In the genomic region with DNA sequence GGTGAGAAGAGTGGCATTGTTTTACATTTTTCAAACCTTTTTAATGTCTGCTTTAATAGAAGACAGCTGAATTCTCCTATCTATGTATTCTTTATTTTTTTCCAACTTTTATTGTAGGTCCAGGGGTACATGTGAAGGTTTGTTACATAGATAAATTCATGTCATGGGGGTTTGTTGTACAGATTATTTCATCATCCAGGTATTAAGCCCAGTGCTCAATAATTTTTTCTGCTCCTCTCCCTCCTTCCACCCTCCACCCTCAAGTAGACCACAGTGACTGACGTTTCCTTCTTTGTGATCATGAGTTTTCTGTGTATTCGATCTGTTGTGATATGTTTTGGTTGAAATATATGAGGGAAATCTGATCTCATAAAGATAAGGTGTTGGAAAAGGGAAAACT, we compare ENCODE assay signal across 1 cellular context.
TF ChIP-seq lines count a peak whose summit lies in the region.

No MANE protein-coding gene starts in this region.

TF ChIP-seq in K562, 482 proteins besides CTCF, POLR2A, EP300 and RAD21:
- no peak for TF ChIP-seq CEBPG (CRISPR knock-in tag; IDR thresholded peaks at IDR 0.05)
- peak in 1 of 2 experiments; percentile 67; a peak in 2 of 4 replicates for TF ChIP-seq CEBPG (tag; conservative IDR thresholded peaks at IDR 0.05 in 1 of 2, IDR thresholded peaks at IDR 0.05 in 1 of 2)
- no peak for TF ChIP-seq MEF2D (tag; conservative IDR thresholded peaks at IDR 0.05; ENCODE audit: low read depth)
- TF ChIP-seq, protein P1, sequence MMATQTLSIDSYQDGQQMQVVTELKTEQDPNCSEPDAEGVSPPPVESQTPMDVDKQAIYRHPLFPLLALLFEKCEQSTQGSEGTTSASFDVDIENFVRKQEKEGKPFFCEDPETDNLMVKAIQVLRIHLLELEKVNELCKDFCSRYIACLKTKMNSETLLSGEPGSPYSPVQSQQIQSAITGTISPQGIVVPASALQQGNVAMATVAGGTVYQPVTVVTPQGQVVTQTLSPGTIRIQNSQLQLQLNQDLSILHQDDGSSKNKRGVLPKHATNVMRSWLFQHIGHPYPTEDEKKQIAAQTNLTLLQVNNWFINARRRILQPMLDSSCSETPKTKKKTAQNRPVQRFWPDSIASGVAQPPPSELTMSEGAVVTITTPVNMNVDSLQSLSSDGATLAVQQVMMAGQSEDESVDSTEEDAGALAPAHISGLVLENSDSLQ (IDR thresholded peaks at IDR 0.05): peak; percentile 34
- peak; percentile 33 for TF ChIP-seq SMARCA4 (IDR thresholded peaks at IDR 0.05)
- no peak for TF ChIP-seq TEAD1 (CRISPR knock-in tag; IDR thresholded peaks at IDR 0.05)
- TF ChIP-seq POLR3A (IDR thresholded peaks at IDR 0.05; ENCODE audit: borderline replicate concordance, extremely low read depth, insufficient read depth, insufficient read length): no peak
- TF ChIP-seq, protein P2, sequence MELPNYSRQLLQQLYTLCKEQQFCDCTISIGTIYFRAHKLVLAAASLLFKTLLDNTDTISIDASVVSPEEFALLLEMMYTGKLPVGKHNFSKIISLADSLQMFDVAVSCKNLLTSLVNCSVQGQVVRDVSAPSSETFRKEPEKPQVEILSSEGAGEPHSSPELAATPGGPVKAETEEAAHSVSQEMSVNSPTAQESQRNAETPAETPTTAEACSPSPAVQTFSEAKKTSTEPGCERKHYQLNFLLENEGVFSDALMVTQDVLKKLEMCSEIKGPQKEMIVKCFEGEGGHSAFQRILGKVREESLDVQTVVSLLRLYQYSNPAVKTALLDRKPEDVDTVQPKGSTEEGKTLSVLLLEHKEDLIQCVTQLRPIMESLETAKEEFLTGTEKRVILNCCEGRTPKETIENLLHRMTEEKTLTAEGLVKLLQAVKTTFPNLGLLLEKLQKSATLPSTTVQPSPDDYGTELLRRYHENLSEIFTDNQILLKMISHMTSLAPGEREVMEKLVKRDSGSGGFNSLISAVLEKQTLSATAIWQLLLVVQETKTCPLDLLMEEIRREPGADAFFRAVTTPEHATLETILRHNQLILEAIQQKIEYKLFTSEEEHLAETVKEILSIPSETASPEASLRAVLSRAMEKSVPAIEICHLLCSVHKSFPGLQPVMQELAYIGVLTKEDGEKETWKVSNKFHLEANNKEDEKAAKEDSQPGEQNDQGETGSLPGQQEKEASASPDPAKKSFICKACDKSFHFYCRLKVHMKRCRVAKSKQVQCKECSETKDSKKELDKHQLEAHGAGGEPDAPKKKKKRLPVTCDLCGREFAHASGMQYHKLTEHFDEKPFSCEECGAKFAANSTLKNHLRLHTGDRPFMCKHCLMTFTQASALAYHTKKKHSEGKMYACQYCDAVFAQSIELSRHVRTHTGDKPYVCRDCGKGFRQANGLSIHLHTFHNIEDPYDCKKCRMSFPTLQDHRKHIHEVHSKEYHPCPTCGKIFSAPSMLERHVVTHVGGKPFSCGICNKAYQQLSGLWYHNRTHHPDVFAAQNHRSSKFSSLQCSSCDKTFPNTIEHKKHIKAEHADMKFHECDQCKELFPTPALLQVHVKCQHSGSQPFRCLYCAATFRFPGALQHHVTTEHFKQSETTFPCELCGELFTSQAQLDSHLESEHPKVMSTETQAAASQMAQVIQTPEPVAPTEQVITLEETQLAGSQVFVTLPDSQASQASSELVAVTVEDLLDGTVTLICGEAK (IDR thresholded peaks at IDR 0.05): 0 out of 2 replicates have a peak, but pooled peaks have one; percentile 11
- TF ChIP-seq, protein P2 (CRISPR knock-in tag; IDR thresholded peaks at IDR 0.05): no peak
- no peak for TF ChIP-seq PPARD (CRISPR knock-in tag; IDR thresholded peaks at IDR 0.05)
- TF ChIP-seq ZNF311 (CRISPR knock-in tag; IDR thresholded peaks at IDR 0.05): no peak
- no peak for TF ChIP-seq NELFE (IDR thresholded peaks at IDR 0.05; ENCODE audit: insufficient read depth, insufficient read length)
- 0 out of 2 replicates have a peak, but pooled peaks have one; percentile 7 for TF ChIP-seq ARID1B (IDR thresholded peaks at IDR 0.05)
- TF ChIP-seq, protein P3, sequence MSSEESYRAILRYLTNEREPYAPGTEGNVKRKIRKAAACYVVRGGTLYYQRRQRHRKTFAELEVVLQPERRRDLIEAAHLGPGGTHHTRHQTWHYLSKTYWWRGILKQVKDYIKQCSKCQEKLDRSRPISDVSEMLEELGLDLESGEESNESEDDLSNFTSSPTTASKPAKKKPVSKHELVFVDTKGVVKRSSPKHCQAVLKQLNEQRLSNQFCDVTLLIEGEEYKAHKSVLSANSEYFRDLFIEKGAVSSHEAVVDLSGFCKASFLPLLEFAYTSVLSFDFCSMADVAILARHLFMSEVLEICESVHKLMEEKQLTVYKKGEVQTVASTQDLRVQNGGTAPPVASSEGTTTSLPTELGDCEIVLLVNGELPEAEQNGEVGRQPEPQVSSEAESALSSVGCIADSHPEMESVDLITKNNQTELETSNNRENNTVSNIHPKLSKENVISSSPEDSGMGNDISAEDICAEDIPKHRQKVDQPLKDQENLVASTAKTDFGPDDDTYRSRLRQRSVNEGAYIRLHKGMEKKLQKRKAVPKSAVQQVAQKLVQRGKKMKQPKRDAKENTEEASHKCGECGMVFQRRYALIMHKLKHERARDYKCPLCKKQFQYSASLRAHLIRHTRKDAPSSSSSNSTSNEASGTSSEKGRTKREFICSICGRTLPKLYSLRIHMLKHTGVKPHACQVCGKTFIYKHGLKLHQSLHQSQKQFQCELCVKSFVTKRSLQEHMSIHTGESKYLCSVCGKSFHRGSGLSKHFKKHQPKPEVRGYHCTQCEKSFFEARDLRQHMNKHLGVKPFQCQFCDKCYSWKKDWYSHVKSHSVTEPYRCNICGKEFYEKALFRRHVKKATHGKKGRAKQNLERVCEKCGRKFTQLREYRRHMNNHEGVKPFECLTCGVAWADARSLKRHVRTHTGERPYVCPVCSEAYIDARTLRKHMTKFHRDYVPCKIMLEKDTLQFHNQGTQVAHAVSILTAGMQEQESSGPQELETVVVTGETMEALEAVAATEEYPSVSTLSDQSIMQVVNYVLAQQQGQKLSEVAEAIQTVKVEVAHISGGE (CRISPR knock-in tag; IDR thresholded peaks at IDR 0.05): no peak
- TF ChIP-seq, protein P4, sequence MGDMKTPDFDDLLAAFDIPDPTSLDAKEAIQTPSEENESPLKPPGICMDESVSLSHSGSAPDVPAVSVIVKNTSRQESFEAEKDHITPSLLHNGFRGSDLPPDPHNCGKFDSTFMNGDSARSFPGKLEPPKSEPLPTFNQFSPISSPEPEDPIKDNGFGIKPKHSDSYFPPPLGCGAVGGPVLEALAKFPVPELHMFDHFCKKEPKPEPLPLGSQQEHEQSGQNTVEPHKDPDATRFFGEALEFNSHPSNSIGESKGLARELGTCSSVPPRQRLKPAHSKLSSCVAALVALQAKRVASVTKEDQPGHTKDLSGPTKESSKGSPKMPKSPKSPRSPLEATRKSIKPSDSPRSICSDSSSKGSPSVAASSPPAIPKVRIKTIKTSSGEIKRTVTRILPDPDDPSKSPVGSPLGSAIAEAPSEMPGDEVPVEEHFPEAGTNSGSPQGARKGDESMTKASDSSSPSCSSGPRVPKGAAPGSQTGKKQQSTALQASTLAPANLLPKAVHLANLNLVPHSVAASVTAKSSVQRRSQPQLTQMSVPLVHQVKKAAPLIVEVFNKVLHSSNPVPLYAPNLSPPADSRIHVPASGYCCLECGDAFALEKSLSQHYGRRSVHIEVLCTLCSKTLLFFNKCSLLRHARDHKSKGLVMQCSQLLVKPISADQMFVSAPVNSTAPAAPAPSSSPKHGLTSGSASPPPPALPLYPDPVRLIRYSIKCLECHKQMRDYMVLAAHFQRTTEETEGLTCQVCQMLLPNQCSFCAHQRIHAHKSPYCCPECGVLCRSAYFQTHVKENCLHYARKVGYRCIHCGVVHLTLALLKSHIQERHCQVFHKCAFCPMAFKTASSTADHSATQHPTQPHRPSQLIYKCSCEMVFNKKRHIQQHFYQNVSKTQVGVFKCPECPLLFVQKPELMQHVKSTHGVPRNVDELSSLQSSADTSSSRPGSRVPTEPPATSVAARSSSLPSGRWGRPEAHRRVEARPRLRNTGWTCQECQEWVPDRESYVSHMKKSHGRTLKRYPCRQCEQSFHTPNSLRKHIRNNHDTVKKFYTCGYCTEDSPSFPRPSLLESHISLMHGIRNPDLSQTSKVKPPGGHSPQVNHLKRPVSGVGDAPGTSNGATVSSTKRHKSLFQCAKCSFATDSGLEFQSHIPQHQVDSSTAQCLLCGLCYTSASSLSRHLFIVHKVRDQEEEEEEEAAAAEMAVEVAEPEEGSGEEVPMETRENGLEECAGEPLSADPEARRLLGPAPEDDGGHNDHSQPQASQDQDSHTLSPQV (IDR thresholded peaks at IDR 0.05): peak; percentile 37; the same call in 1 of the 2 replicates
- peak; percentile 13 for TF ChIP-seq TAF9B (IDR thresholded peaks at IDR 0.05; ENCODE audit: partially characterized antibody)
- TF ChIP-seq, protein P5, sequence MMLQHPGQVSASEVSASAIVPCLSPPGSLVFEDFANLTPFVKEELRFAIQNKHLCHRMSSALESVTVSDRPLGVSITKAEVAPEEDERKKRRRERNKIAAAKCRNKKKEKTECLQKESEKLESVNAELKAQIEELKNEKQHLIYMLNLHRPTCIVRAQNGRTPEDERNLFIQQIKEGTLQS (IDR thresholded peaks at IDR 0.05): peak; percentile 73
- TF ChIP-seq, protein P5 (CRISPR knock-in tag; conservative IDR thresholded peaks at IDR 0.05): no peak
- no peak for TF ChIP-seq NFE2L1 (tag; IDR thresholded peaks at IDR 0.05; ENCODE audit: borderline replicate concordance, low read depth)
- 0 out of 2 replicates have a peak, but pooled peaks have one; percentile 24 for TF ChIP-seq FOXJ2 (tag; IDR thresholded peaks at IDR 0.05)
- peak; percentile 37; the same call in 1 of the 2 replicates for TF ChIP-seq NFRKB (IDR thresholded peaks at IDR 0.05; ENCODE audit: low read depth)
